Comparison of ENCODE assay signal across 35 cellular contexts in genomic region chr11:134216816-134217215, GRCh38. TPM values are rescaled to one million over a fixed set of nuclear protein-coding genes. Genes with fewer than 3 reads are reported as not detected.
"Had no signal": no experiment of that assay in that cellular context is flagged by ENCODE, and none has a peak within 500 bp of the region (broad histone marks: within the 10 kb centered on the region; RNA-seq: fewer than 3 reads in every experiment).

No MANE protein-coding gene starts in this region.

- H3K4me3 ChIP-seq: ascending aorta, breast epithelium, cardiac muscle cell, colonic mucosa, esophagus squamous epithelium, gastroesophageal sphincter had no signal

- H3K4me1 ChIP-seq: ascending aorta, breast epithelium, colonic mucosa, esophagus squamous epithelium, gastroesophageal sphincter had no signal

- H3K9me3 ChIP-seq: ascending aorta, breast epithelium, colonic mucosa, esophagus squamous epithelium, gastroesophageal sphincter had no signal

- ATAC-seq: activated CD4-positive, CD25-positive, alpha-beta regulatory T cell treated with anti-CD3 and anti-CD28 coated beads, Interleukin-2, amount 50 U/mL, for 24 hours; activated CD8-positive, alpha-beta memory T cell treated with anti-CD3 and anti-CD28 coated beads, Interleukin-2, amount 10 ng/mL, durations not matched to agents 7 days and 5 days; activated CD8-positive, alpha-beta T cell treated with anti-CD3 and anti-CD28 coated beads, Interleukin-2, amount 10 ng/mL, durations not matched to agents 7 days and 5 days; activated naive CD4-positive, alpha-beta T cell treated with anti-CD3 and anti-CD28 coated beads, Interleukin-2, amount 50 U/mL, for 72 hours; gastroesophageal sphincter had no signal

- H3K27me3 ChIP-seq: ascending aorta, breast epithelium, cardiac muscle cell, colonic mucosa, esophagus squamous epithelium, gastroesophageal sphincter had no signal

- H3K36me3 ChIP-seq: breast epithelium, colonic mucosa had no signal

- H3K27me3 Mint-ChIP-seq: activated B cell treated with CpG ODN at 0.5 μM for 24 hours; activated CD8-positive, alpha-beta memory T cell treated with anti-CD3 and anti-CD28 coated beads, Interleukin-2, amount 10 ng/mL, durations not matched to agents 7 days and 5 days; activated naive CD4-positive, alpha-beta T cell treated with anti-CD3 and anti-CD28 coated beads, Interleukin-2, amount 10 ng/mL, durations not matched to agents 7 days and 5 days; activated naive CD8-positive, alpha-beta T cell treated with anti-CD3 and anti-CD28 coated beads, Interleukin-2, amount 10 ng/mL, durations not matched to agents 7 days and 5 days; brain had no signal

- DNase-seq: activated B cell treated with CpG ODN at 0.5 μM for 24 hours; activated CD4-positive, alpha-beta T cell treated with anti-CD3 and anti-CD28 coated beads for 48 hours; activated CD4-positive, alpha-beta T cell treated with anti-CD3 and anti-CD28 coated beads, Interleukin-2, amount 50 U/mL, for 1 hour; activated CD4-positive, alpha-beta T cell treated with anti-CD3 and anti-CD28 coated beads, Interleukin-2, amount 50 U/mL, for 48 hours; activated CD8-positive, alpha-beta memory T cell treated with anti-CD3 and anti-CD28 coated beads, Interleukin-2, amount 10 ng/mL, durations not matched to agents 7 days and 5 days; activated CD8-positive, alpha-beta memory T cell treated with anti-CD3 and anti-CD28 coated beads, Interleukin-2, amount 50 U/mL, for 4 hours; activated CD8-positive, alpha-beta T cell treated with anti-CD3 and anti-CD28 coated beads, Interleukin-2, amount 10 ng/mL, durations not matched to agents 7 days and 5 days; activated gamma-delta T cell; activated naive CD4-positive, alpha-beta T cell; activated naive CD4-positive, alpha-beta T cell treated with anti-CD3 and anti-CD28 coated beads, Interleukin-2, amount 10 ng/mL, durations not matched to agents 7 days and 5 days; activated naive CD8-positive, alpha-beta T cell treated with anti-CD3 and anti-CD28 coated beads, Interleukin-2, amount 10 ng/mL, durations not matched to agents 7 days and 5 days; activated T-cell treated with anti-CD3 and anti-CD28 coated beads, Interleukin-2, amount 50 U/mL, for 1 hour; activated T-cell treated with anti-CD3 and anti-CD28 coated beads, Interleukin-2, amount 50 U/mL, for 48 hours; central memory CD4-positive, alpha-beta T cell; cerebellar nuclear complex; colonic mucosa; effector CD8-positive, alpha-beta T cell; esophagus squamous epithelium; foreskin melanocyte; head of caudate nucleus; T1000; WERI-Rb-1 had no signal

- H3K4me1 Mint-ChIP-seq: activated B cell treated with CpG ODN at 0.5 μM for 24 hours had no signal

- H3K4me3 Mint-ChIP-seq: activated B cell treated with CpG ODN at 0.5 μM for 24 hours; activated CD8-positive, alpha-beta memory T cell treated with anti-CD3 and anti-CD28 coated beads, Interleukin-2, amount 10 ng/mL, durations not matched to agents 7 days and 5 days; activated CD8-positive, alpha-beta T cell treated with anti-CD3 and anti-CD28 coated beads, Interleukin-2, amount 10 ng/mL, durations not matched to agents 7 days and 5 days; activated naive CD4-positive, alpha-beta T cell treated with anti-CD3 and anti-CD28 coated beads, Interleukin-2, amount 10 ng/mL, durations not matched to agents 7 days and 5 days; activated naive CD8-positive, alpha-beta T cell treated with anti-CD3 and anti-CD28 coated beads, Interleukin-2, amount 10 ng/mL, durations not matched to agents 7 days and 5 days; activated T-helper 1 cell treated with anti-CD3 and anti-CD28 coated beads, Interleukin-12 subunit alpha, Interleukin-12 subunit beta, Interleukin-2, Interleukin-4 antibody, amounts not matched to agents 30 ng/mL and 10 ng/mL and 1 ng/mL, durations not matched to agents 14 hours and 24 hours and 36 hours had no signal

- H3K27ac Mint-ChIP-seq: activated B cell treated with CpG ODN at 0.5 μM for 24 hours; activated CD8-positive, alpha-beta memory T cell treated with anti-CD3 and anti-CD28 coated beads, Interleukin-2, amount 10 ng/mL, durations not matched to agents 7 days and 5 days; activated CD8-positive, alpha-beta T cell treated with anti-CD3 and anti-CD28 coated beads, Interleukin-2, amount 10 ng/mL, durations not matched to agents 7 days and 5 days; activated naive CD4-positive, alpha-beta T cell treated with anti-CD3 and anti-CD28 coated beads, Interleukin-2, amount 10 ng/mL, durations not matched to agents 7 days and 5 days; activated naive CD4-positive, alpha-beta T cell treated with anti-CD3 and anti-CD28 coated beads, Interleukin-2, amount 50 U/mL, for 72 hours; activated naive CD8-positive, alpha-beta T cell treated with anti-CD3 and anti-CD28 coated beads, Interleukin-2, amount 10 ng/mL, durations not matched to agents 7 days and 5 days; activated T-helper 1 cell treated with anti-CD3 and anti-CD28 coated beads, Interleukin-12 subunit alpha, Interleukin-12 subunit beta, Interleukin-2, Interleukin-4 antibody, amounts not matched to agents 30 ng/mL and 10 ng/mL and 1 ng/mL, durations not matched to agents 14 hours and 24 hours and 36 hours had no signal

- H3K27ac ChIP-seq: ascending aorta, breast epithelium, cardiac muscle cell, colonic mucosa, epithelial cell of prostate, esophagus squamous epithelium, gastroesophageal sphincter, WERI-Rb-1 had no signal

RNA-seq across cellular contexts. Expression of gene GLB1L3, which starts 59.4 kb away (rescaled TPM):
- total RNA-seq: activated B cell treated with CpG ODN at 0.5 μM for 24 hours, ascending aorta, cardiac muscle cell, dermis microvascular lymphatic vessel endothelial cell, endothelial cell of umbilical vein, fibroblast of lung, fibroblast of villous mesenchyme had no signal
